In the genomic region with DNA sequence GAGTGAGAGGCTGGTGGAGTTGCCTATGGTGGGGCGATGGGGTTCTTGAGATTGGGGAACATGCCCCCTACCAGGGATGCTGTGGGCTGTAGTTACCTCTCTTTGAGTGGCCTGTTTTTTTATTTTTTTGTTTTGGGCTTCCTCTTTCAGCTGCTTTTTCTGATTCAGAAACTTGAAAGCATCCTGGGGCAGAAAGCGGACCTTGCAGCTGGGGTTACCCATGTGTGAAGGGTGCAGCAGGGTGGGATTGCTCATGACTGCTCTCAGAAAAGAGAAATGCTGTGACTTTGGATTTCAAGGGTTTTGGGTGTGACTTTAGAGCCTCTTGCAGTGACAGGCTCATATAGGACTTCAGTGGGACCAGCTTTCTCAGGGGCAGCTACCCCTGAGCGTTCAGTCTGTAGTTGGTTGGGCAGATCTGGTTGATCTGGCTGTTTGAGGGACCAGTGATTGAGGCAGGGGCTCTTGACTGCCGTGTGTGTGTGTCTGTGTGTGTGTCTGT, we compare ENCODE assay signal across 8 cellular contexts. TPM values are rescaled to one million over a fixed set of nuclear protein-coding genes. Genes with fewer than 3 reads are reported as not detected.
DNase-seq lines count a peak whose midpoint lies in the region; ATAC-seq, FAIRE-seq and TF ChIP-seq lines count a peak whose summit lies in the region.

No MANE protein-coding gene starts in this region.

- H3K9ac ChIP-seq in MM.1S (ENCODE audit: low read length): peak overlapping the region; percentile 96

- H3K36me3 ChIP-seq in MM.1S (replicated peaks; ENCODE audit: insufficient read depth, low read length): no peaks in the 10 kb centered on the region; the same call in 1 of the 2 replicates

- no peak overlapping the region for H2AFZ ChIP-seq in MM.1S (ENCODE audit: low read length)

- no peaks in the 10 kb centered on the region for H3K27me3 ChIP-seq in MM.1S (replicated peaks; ENCODE audit: insufficient read depth, low read length)

- H3F3A ChIP-seq in MM.1S (ENCODE audit: insufficient read depth, low read length): peaks cover 42% of the 10 kb centered on the region

- H3K4me1 ChIP-seq in MM.1S (ENCODE audit: low read length): peaks cover 27% of the 10 kb centered on the region

- FAIRE-seq in RCC 7860 (lab: Jason Lieb, UNC): no peak

- peaks cover 79% of the 10 kb centered on the region for H3K79me2 ChIP-seq in MM.1S (ENCODE audit: low read length)

- TF ChIP-seq CTCF in GM13976 (IDR thresholded peaks at IDR 0.05; ENCODE audit: borderline replicate concordance, control extremely low read depth, extremely low read depth, insufficient read depth, missing control alignments) (no peak), MM.1S (IDR thresholded peaks at IDR 0.05; ENCODE audit: low read length) (no peak), coronary artery (IDR thresholded peaks at IDR 0.05) (no peak), progenitor cell of endocrine pancreas (IDR thresholded peaks at IDR 0.05; ENCODE audit: unreplicated experiment) (no peak)

- H3K9me3 Mint-ChIP-seq in progenitor cell of endocrine pancreas (ENCODE audit: low read depth): no peaks in the 10 kb centered on the region

- ATAC-seq in GM21717 (IDR thresholded peaks at IDR 0.05; ENCODE audit: unreplicated experiment): peak; percentile 34

- peaks cover 25% of the 10 kb centered on the region for H4K20me1 ChIP-seq in MM.1S (ENCODE audit: insufficient read depth, low read length)

- H3K27ac ChIP-seq in MM.1S (ENCODE audit: low read length) (peak overlapping the region; percentile 92), coronary artery (peak overlapping the region; percentile 91 to 94)

- peaks cover 26% of the 10 kb centered on the region for H3K4me1 Mint-ChIP-seq in progenitor cell of endocrine pancreas (ENCODE audit: low read depth)

- H3K9me3 ChIP-seq in MM.1S (replicated peaks; ENCODE audit: insufficient read depth, low read length): no peaks in the 10 kb centered on the region

- peak overlapping the region; percentile 88 for H3K4me2 ChIP-seq in MM.1S (ENCODE audit: low read depth, low read length)

- DNase-seq in GM13976 (ENCODE audit: low spot score): peak; percentile 82
- DNase-seq in MM.1S: peak; percentile 50
- no peak for DNase-seq in coronary artery (ENCODE audit: low spot score)
- no peak for DNase-seq in progenitor cell of endocrine pancreas (ENCODE audit: low spot score, unreplicated experiment)
- DNase-seq in RCC 7860 (ENCODE audit: low spot score): no peak
- no peak for DNase-seq in NCI-H1092 (lab: John Stamatoyannopoulos, UW)
- no peak for DNase-seq in COR-L47 (lab: John Stamatoyannopoulos, UW)

- H3K9me2 ChIP-seq in MM.1S (replicated peaks; ENCODE audit: insufficient read depth, low read length): no peaks in the 10 kb centered on the region

- in situ Hi-C loops in GM13976 (cut with MboI; ENCODE audit: low sequenced_read_pairs, unreplicated experiment): no loop called here

- peak overlapping the region; percentile 79 for H3K27ac Mint-ChIP-seq in progenitor cell of endocrine pancreas

- H3K4me3 Mint-ChIP-seq in progenitor cell of endocrine pancreas (ENCODE audit: low read depth): peak overlapping the region; percentile 48

- H3K4me3 ChIP-seq in MM.1S (ENCODE audit: low read length) (peak overlapping the region; percentile 89), coronary artery (peak overlapping the region; percentile 86)

- peaks cover 3% of the 10 kb centered on the region for H3K36me3 Mint-ChIP-seq in progenitor cell of endocrine pancreas (ENCODE audit: insufficient read depth)

- no peaks in the 10 kb centered on the region for H3K27me3 Mint-ChIP-seq in progenitor cell of endocrine pancreas

RNA-seq across cellular contexts. Expression of gene LIMD1, which starts 1.8 kb away (rescaled TPM):
- total RNA-seq in progenitor cell of endocrine pancreas: 31.3 and 32.5 TPM in 2 replicates

Comparison
In these comparisons a context has a peak if more than half of its experiments do, and no peak if none do; other contexts are left out.
1. DNase-seq: peak in GM13976 (single experiment) and MM.1S (single experiment); none in coronary artery (single experiment), progenitor cell of endocrine pancreas (single experiment), RCC 7860 (single experiment), NCI-H1092 (single experiment) and COR-L47 (single experiment).